In genomic region chr7:48118041-48118440, GRCh38 we compare ENCODE assay signal across 17 cellular contexts. TPM values are rescaled to one million over a fixed set of nuclear protein-coding genes. Genes with fewer than 3 reads are reported as not detected.
"Had no signal": no experiment of that assay in that cellular context is flagged by ENCODE, and none has a peak within 500 bp of the region (broad histone marks: within the 10 kb centered on the region; RNA-seq: fewer than 3 reads in every experiment).

No MANE protein-coding gene starts in this region.

- H3K4me3 Mint-ChIP-seq: naive thymus-derived CD4-positive, alpha-beta T cell; stimulated activated naive CD8-positive, alpha-beta T cell treated with anti-CD3 and anti-CD28 coated beads, Interleukin-15, Interleukin-2, amounts not matched to agents 100 ng/mL and 50 ng/mL, for 24 hours had no signal

- ATAC-seq: esophagus mucosa; heart left ventricle; left colon; naive thymus-derived CD4-positive, alpha-beta T cell; right cardiac atrium; upper lobe of right lung had no signal

- H3K4me3 ChIP-seq: heart left ventricle, smooth muscle cell, tibial artery, upper lobe of right lung, vagina had no signal

- H3K27ac Mint-ChIP-seq: naive thymus-derived CD4-positive, alpha-beta T cell; stimulated activated naive CD8-positive, alpha-beta T cell treated with anti-CD3 and anti-CD28 coated beads, Interleukin-15, Interleukin-2, amounts not matched to agents 100 ng/mL and 50 ng/mL, for 24 hours had no signal

- H3K36me3 Mint-ChIP-seq: naive thymus-derived CD4-positive, alpha-beta T cell had no signal

- H3K9me3 Mint-ChIP-seq: stimulated activated naive CD8-positive, alpha-beta T cell treated with anti-CD3 and anti-CD28 coated beads, Interleukin-15, Interleukin-2, amounts not matched to agents 100 ng/mL and 50 ng/mL, for 24 hours had no signal

- DNase-seq: effector memory CD4-positive, alpha-beta T cell; foreskin melanocyte; heart left ventricle; hippocampal formation; left colon; mesendoderm; naive thymus-derived CD4-positive, alpha-beta T cell; posterior cingulate gyrus; right cardiac atrium; stimulated activated CD4-positive, alpha-beta T cell treated with anti-CD3 and anti-CD28 coated beads, Interleukin-2, amount 100 ng/mL, for 48 hours; tibial artery; upper lobe of right lung had no signal

- H3K27me3 Mint-ChIP-seq: stimulated activated naive CD8-positive, alpha-beta T cell treated with anti-CD3 and anti-CD28 coated beads, Interleukin-15, Interleukin-2, amounts not matched to agents 100 ng/mL and 50 ng/mL, for 24 hours had no signal

- H3K4me1 Mint-ChIP-seq: naive thymus-derived CD4-positive, alpha-beta T cell had no signal

RNA-seq across cellular contexts. Expression of gene ABCA13, which starts 53.2 kb away (rescaled TPM):
- total RNA-seq: lung microvascular endothelial cell, right cardiac atrium, smooth muscle cell had no signal
